In genomic region chr1:240280560-240281322, GRCh38 we compare ENCODE assay signal across 1 cellular context.
A peak's percentile ranks its signal among the peaks of the same experiment; 100 is the strongest.
TF ChIP-seq lines count a peak whose summit lies in the region.

No MANE protein-coding gene starts in this region.

TF ChIP-seq in HEK293, 187 proteins besides CTCF, POLR2A, EP300 and RAD21 (continued from another document and continues in another):
- no peak for TF ChIP-seq PBX3 (CRISPR knock-in tag; IDR thresholded peaks at IDR 0.05)
- TF ChIP-seq ZNF548 (tag by site-specific recombination; IDR thresholded peaks at IDR 0.05), result no peak
- TF ChIP-seq ZNF121 (tag by site-specific recombination; IDR thresholded peaks at IDR 0.05), result no peak
- no peak for TF ChIP-seq ZNF398 (tag by site-specific recombination; IDR thresholded peaks at IDR 0.05)
- no peak for TF ChIP-seq ZNF423 (tag by site-specific recombination; IDR thresholded peaks at IDR 0.05)
- TF ChIP-seq PRDM6 (tag by site-specific recombination; IDR thresholded peaks at IDR 0.05), result peak; percentile 94
- 0 out of 2 replicates have a peak, but pooled peaks have one; percentile 23 for TF ChIP-seq ZNF549 (tag by site-specific recombination; IDR thresholded peaks at IDR 0.05)
- TF ChIP-seq ZNF10 (tag by site-specific recombination; IDR thresholded peaks at IDR 0.05), result peak; percentile 35; the same call in 1 of the 2 replicates
- TF ChIP-seq BCL11A (tag by site-specific recombination; IDR thresholded peaks at IDR 0.05; ENCODE audit: low read depth), result peak; percentile 48; the same call in 1 of the 2 replicates
- no peak for TF ChIP-seq ZNF426 (tag by site-specific recombination; IDR thresholded peaks at IDR 0.05)
- peak; percentile 14; the same call in 1 of the 2 replicates for TF ChIP-seq ZNF600 (tag by site-specific recombination; IDR thresholded peaks at IDR 0.05)
- TF ChIP-seq ZNF843 (tag by site-specific recombination; IDR thresholded peaks at IDR 0.05), result peak; percentile 94
- TF ChIP-seq ZNF792 (tag by site-specific recombination; IDR thresholded peaks at IDR 0.05), result no peak
- TF ChIP-seq ZNF658 (tag by site-specific recombination; IDR thresholded peaks at IDR 0.05), result no peak
- no peak for TF ChIP-seq ZNF114 (tag by site-specific recombination; IDR thresholded peaks at IDR 0.05)
- no peak for TF ChIP-seq BCL11B (tag by site-specific recombination; IDR thresholded peaks at IDR 0.05; ENCODE audit: low read depth)
- no peak for TF ChIP-seq GLI4 (tag by site-specific recombination; IDR thresholded peaks at IDR 0.05)
- no peak for TF ChIP-seq ZNF140 (tag by site-specific recombination; IDR thresholded peaks at IDR 0.05)
- no peak for TF ChIP-seq ZBTB20 (tag by site-specific recombination; IDR thresholded peaks at IDR 0.05)
- TF ChIP-seq ZNF514 (tag by site-specific recombination; IDR thresholded peaks at IDR 0.05), result no peak
- TF ChIP-seq ZNF48 (tag by site-specific recombination; IDR thresholded peaks at IDR 0.05), result no peak
- peak; percentile 60; the same call in 1 of the 2 replicates for TF ChIP-seq ZNF610 (tag by site-specific recombination; IDR thresholded peaks at IDR 0.05; ENCODE audit: borderline replicate concordance)
- no peak for TF ChIP-seq ZNF747 (tag by site-specific recombination; IDR thresholded peaks at IDR 0.05)
- no peak for TF ChIP-seq ZNF624 (tag by site-specific recombination; IDR thresholded peaks at IDR 0.05)
- peak; percentile 65; the same call in 1 of the 2 replicates for TF ChIP-seq ZBTB44 (tag by site-specific recombination; IDR thresholded peaks at IDR 0.05)
- no peak for TF ChIP-seq ZBTB1 (tag by site-specific recombination; IDR thresholded peaks at IDR 0.05)
- TF ChIP-seq OVOL3 (tag by site-specific recombination; IDR thresholded peaks at IDR 0.05), result peak; percentile 79
- no peak for TF ChIP-seq ZFHX2 (tag by site-specific recombination; conservative IDR thresholded peaks at IDR 0.05)
- TF ChIP-seq ZBTB21 (tag by site-specific recombination; IDR thresholded peaks at IDR 0.05), result no peak
- no peak for TF ChIP-seq SP7 (tag by site-specific recombination; IDR thresholded peaks at IDR 0.05)
- no peak for TF ChIP-seq ZNF560 (tag by site-specific recombination; IDR thresholded peaks at IDR 0.05; ENCODE audit: borderline replicate concordance)
- no peak for TF ChIP-seq ZNF292 (tag by site-specific recombination; IDR thresholded peaks at IDR 0.05; ENCODE audit: borderline replicate concordance, low read depth)
- no peak for TF ChIP-seq ZNF266 (tag by site-specific recombination; IDR thresholded peaks at IDR 0.05; ENCODE audit: low read depth)
- no peak for TF ChIP-seq ZNF174 (tag by site-specific recombination; IDR thresholded peaks at IDR 0.05)
- TF ChIP-seq ZNF146 (tag by site-specific recombination; IDR thresholded peaks at IDR 0.05), result no peak
- TF ChIP-seq ZSCAN23 (tag by site-specific recombination; IDR thresholded peaks at IDR 0.05), result no peak
- no peak for TF ChIP-seq ZNF416 (tag by site-specific recombination; IDR thresholded peaks at IDR 0.05)
- 0 out of 2 replicates have a peak, but pooled peaks have one; percentile 25 for TF ChIP-seq KLF17 (tag by site-specific recombination; IDR thresholded peaks at IDR 0.05)
- no peak for TF ChIP-seq ZNF664 (tag by site-specific recombination; IDR thresholded peaks at IDR 0.05)
- no peak for TF ChIP-seq ZNF26 (tag by site-specific recombination; IDR thresholded peaks at IDR 0.05)
- no peak for TF ChIP-seq ZNF248 (tag by site-specific recombination; IDR thresholded peaks at IDR 0.05)
- no peak for TF ChIP-seq PRDM1 (tag by site-specific recombination; IDR thresholded peaks at IDR 0.05)
- no peak for TF ChIP-seq ZFP41 (tag by site-specific recombination; IDR thresholded peaks at IDR 0.05; ENCODE audit: borderline replicate concordance)
- no peak for TF ChIP-seq ZNF211 (tag by site-specific recombination; IDR thresholded peaks at IDR 0.05; ENCODE audit: low read depth)
- peak; percentile 46; the same call in 1 of the 2 replicates for TF ChIP-seq ZBTB17 (tag by site-specific recombination; IDR thresholded peaks at IDR 0.05)
- no peak for TF ChIP-seq ZNF23 (tag by site-specific recombination; IDR thresholded peaks at IDR 0.05; ENCODE audit: borderline replicate concordance)
- TF ChIP-seq ZNF202 (tag by site-specific recombination; IDR thresholded peaks at IDR 0.05; ENCODE audit: borderline replicate concordance), result no peak
- TF ChIP-seq TRIM28 (IDR thresholded peaks at IDR 0.05; ENCODE audit: borderline replicate concordance, low read length), result peak; percentile 72; the same call in 1 of the 2 replicates
- no peak for TF ChIP-seq ZNF394 (tag by site-specific recombination; IDR thresholded peaks at IDR 0.05; ENCODE audit: borderline replicate concordance)
- no peak for TF ChIP-seq ZNF510 (tag by site-specific recombination; IDR thresholded peaks at IDR 0.05; ENCODE audit: insufficient replicate concordance)
- peak; percentile 39 for TF ChIP-seq ZNF629 (tag by site-specific recombination; IDR thresholded peaks at IDR 0.05)
- no peak for TF ChIP-seq ATF2 (tag by site-specific recombination; IDR thresholded peaks at IDR 0.05; ENCODE audit: low read depth)
- TF ChIP-seq ZNF777 (tag by site-specific recombination; IDR thresholded peaks at IDR 0.05; ENCODE audit: borderline replicate concordance), result no peak
- no peak for TF ChIP-seq AEBP2 (tag by site-specific recombination; IDR thresholded peaks at IDR 0.05; ENCODE audit: borderline replicate concordance)
- TF ChIP-seq ZBTB26 (tag by site-specific recombination; optimal IDR thresholded peaks at IDR 0.05), result no peak
- no peak for TF ChIP-seq ZNF175 (tag by site-specific recombination; IDR thresholded peaks at IDR 0.05)
- TF ChIP-seq IKZF3 (tag by site-specific recombination; IDR thresholded peaks at IDR 0.05), result peak; percentile 56
- no peak for TF ChIP-seq ZNF214 (tag by site-specific recombination; IDR thresholded peaks at IDR 0.05; ENCODE audit: borderline replicate concordance)
- no peak for TF ChIP-seq ZSCAN16 (tag by site-specific recombination; IDR thresholded peaks at IDR 0.05)
- TF ChIP-seq ZNF133 (tag by site-specific recombination; IDR thresholded peaks at IDR 0.05), result no peak
- TF ChIP-seq SCRT2 (tag by site-specific recombination; IDR thresholded peaks at IDR 0.05), result peak; percentile 60
- TF ChIP-seq RBAK (tag by site-specific recombination; IDR thresholded peaks at IDR 0.05), result no peak
